Comparison of ENCODE assay signal across 9 cellular contexts in the genomic region with DNA sequence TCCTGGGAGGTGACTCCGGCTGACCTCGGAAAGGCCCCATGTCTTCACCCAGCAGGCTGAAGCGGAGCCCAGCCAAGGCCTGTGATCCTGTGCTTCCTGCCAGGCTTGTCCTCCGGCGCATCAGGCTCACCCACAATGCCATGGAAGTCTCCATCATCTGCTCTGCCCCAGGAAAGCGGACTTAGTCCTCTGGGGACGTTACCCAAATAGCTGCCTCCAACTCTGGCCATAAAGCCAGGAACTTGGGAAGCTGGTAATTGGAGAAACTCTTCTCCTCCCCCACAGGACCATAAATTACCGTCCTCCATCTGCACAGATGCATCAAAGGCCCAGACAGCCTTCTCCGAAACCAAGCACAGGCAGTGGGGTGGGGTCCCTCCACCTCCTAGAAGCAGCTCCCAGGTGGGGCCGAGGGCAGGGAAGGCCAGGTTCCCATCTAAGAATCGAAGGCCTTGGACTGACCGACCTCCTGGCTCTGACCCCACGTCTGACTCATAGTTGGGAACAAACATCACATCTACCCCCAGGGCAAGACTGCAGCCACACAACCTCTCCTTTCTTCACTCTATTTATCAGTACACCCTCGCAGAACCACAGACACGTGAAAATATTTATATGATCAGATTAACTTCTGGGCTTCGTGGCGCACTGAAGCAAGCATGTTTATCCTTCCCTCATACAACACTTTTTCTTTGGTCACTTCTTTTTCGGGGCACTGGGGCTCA. TPM values are rescaled to one million over a fixed set of nuclear protein-coding genes. Genes with fewer than 3 reads are reported as not detected.
DNase-seq lines count a peak whose midpoint lies in the region; ATAC-seq and TF ChIP-seq lines count a peak whose summit lies in the region.
"Had no signal": no experiment of that assay in that cellular context is flagged by ENCODE, and none has a peak within 500 bp of the region (broad histone marks: within the 10 kb centered on the region; RNA-seq: fewer than 3 reads in every experiment).

No MANE protein-coding gene starts in this region.

- no peak overlapping the region for H3K4me3 ChIP-seq in gastrocnemius medialis

- DNase-seq in GM04503 (ENCODE audit: low read depth) (peak; percentile 71), T1000 (lab: John Stamatoyannopoulos, UW) (peak; percentile 83), glutamatergic neuron (no peak), gastrocnemius medialis (peak; percentile 59 to 73), natural killer cell (no peak), NCI-H187 (lab: John Stamatoyannopoulos, UW) (no peak)
- DNase-seq: activated naive CD8-positive, alpha-beta T cell treated with anti-CD3 and anti-CD28 coated beads, Interleukin-2, amount 10 ng/mL, durations not matched to agents 7 days and 5 days had no signal

- peak overlapping the region; percentile 48 for H3K4me3 Mint-ChIP-seq in glutamatergic neuron (ENCODE audit: unreplicated experiment)
- no peak overlapping the region for H3K4me3 Mint-ChIP-seq in natural killer cell
- H3K4me3 Mint-ChIP-seq: activated naive CD8-positive, alpha-beta T cell treated with anti-CD3 and anti-CD28 coated beads, Interleukin-2, amount 10 ng/mL, durations not matched to agents 7 days and 5 days had no signal

- H3K9me3 Mint-ChIP-seq in glutamatergic neuron (ENCODE audit: unreplicated experiment) (peaks cover 18% of the 10 kb centered on the region), natural killer cell (no peaks in the 10 kb centered on the region)
- H3K9me3 Mint-ChIP-seq: activated naive CD8-positive, alpha-beta T cell treated with anti-CD3 and anti-CD28 coated beads, Interleukin-2, amount 10 ng/mL, durations not matched to agents 7 days and 5 days had no signal

- H3K9me3 ChIP-seq in gastrocnemius medialis, result no peaks in the 10 kb centered on the region

- H3K36me3 ChIP-seq in gastrocnemius medialis, result no peaks in the 10 kb centered on the region

- in situ Hi-C loops in gastrocnemius medialis (cut with MboI; ENCODE audit: low sequenced_read_pairs in 4 of 4), result no loop called here

- no peaks in the 10 kb centered on the region for H3K27me3 ChIP-seq in gastrocnemius medialis

- peak overlapping the region; percentile 9 for H3K27ac Mint-ChIP-seq in glutamatergic neuron (ENCODE audit: unreplicated experiment)
- no peak overlapping the region for H3K27ac Mint-ChIP-seq in natural killer cell
- H3K27ac Mint-ChIP-seq: activated naive CD8-positive, alpha-beta T cell treated with anti-CD3 and anti-CD28 coated beads, Interleukin-2, amount 10 ng/mL, durations not matched to agents 7 days and 5 days had no signal

- no peak for TF ChIP-seq POLR2A in gastrocnemius medialis (IDR thresholded peaks at IDR 0.05)

- TF ChIP-seq CTCF in glutamatergic neuron (IDR thresholded peaks at IDR 0.05; ENCODE audit: partially characterized antibody, unreplicated experiment) (no peak), gastrocnemius medialis (IDR thresholded peaks at IDR 0.05 in 4 of 5, conservative IDR thresholded peaks at IDR 0.05 in 1 of 5) (no peak), natural killer cell (IDR thresholded peaks at IDR 0.05) (no peak)

- peak overlapping the region; percentile 76 to 90 (median 88) for H3K27ac ChIP-seq in gastrocnemius medialis

- peaks cover 63 to 66% of the 10 kb centered on the region in 2 donors for H3K4me1 ChIP-seq in gastrocnemius medialis

- peaks cover 10% of the 10 kb centered on the region for H3K27me3 Mint-ChIP-seq in glutamatergic neuron (ENCODE audit: unreplicated experiment)
- H3K27me3 Mint-ChIP-seq in natural killer cell (ENCODE audit: low read depth in 2 of 2), result no peaks in the 10 kb centered on the region
- H3K27me3 Mint-ChIP-seq: activated naive CD8-positive, alpha-beta T cell treated with anti-CD3 and anti-CD28 coated beads, Interleukin-2, amount 10 ng/mL, durations not matched to agents 7 days and 5 days had no signal

- H3K4me1 Mint-ChIP-seq in glutamatergic neuron (ENCODE audit: low read depth, unreplicated experiment) (peaks cover 45% of the 10 kb centered on the region), natural killer cell (peaks cover 6 to 37% of the 10 kb centered on the region in 2 donors)

- peak; percentile 52 to 57 for ATAC-seq in gastrocnemius medialis
- ATAC-seq in natural killer cell, result no peak
- no peak for ATAC-seq in activated CD4-positive, CD25-positive, alpha-beta regulatory T cell treated with anti-CD3 and anti-CD28 coated beads, Interleukin-2, amount 50 U/mL, for 24 hours
- no peak for ATAC-seq in HG03565 (IDR thresholded peaks at IDR 0.05; ENCODE audit: unreplicated experiment)

- intact Hi-C loops in gastrocnemius medialis (cut with DNase I; ENCODE audit: low total_unique reads) (loop anchor here (5.0 kb wide), 1 partner anchor 58 kb away; a partner anchor contains a TSS), natural killer cell (cut with micrococcal nuclease) (no loop called here)

- no peaks in the 10 kb centered on the region for H3K36me3 Mint-ChIP-seq in glutamatergic neuron (ENCODE audit: unreplicated experiment)
- no peaks in the 10 kb centered on the region for H3K36me3 Mint-ChIP-seq in natural killer cell
- H3K36me3 Mint-ChIP-seq: activated naive CD8-positive, alpha-beta T cell treated with anti-CD3 and anti-CD28 coated beads, Interleukin-2, amount 10 ng/mL, durations not matched to agents 7 days and 5 days had no signal

RNA-seq across cellular contexts. Expression of a gene that starts 56.4 kb away (rescaled TPM):
- total RNA-seq in glutamatergic neuron (ENCODE audit: unreplicated experiment), result 19.6 TPM
- total RNA-seq in gastrocnemius medialis, result 1 to 10 TPM; 2.1 to 3.8 (median 3.3) TPM
- total RNA-seq in natural killer cell, result 10 to 100 TPM; 38.9 to 94.6 (median 42.5) TPM

Comparison
In these comparisons a context has a peak if more than half of its experiments do, and no peak if none do; other contexts are left out.
1. DNase-seq: peak in GM04503 (single experiment), T1000 (single experiment) and gastrocnemius medialis (2 of 2); none in glutamatergic neuron (single experiment), natural killer cell (single experiment) and NCI-H187 (0 of 2).
2. ATAC-seq: peak in gastrocnemius medialis (2 of 2); none in natural killer cell (0 of 3), activated CD4-positive, CD25-positive, alpha-beta regulatory T cell treated with anti-CD3 and anti-CD28 coated beads, Interleukin-2, amount 50 U/mL, for 24 hours (0 of 2) and HG03565 (single experiment).